1 cellular context compared by ENCODE assay signal in genomic region chr19:41887711-41888382, GRCh38.
TF ChIP-seq lines count a peak whose summit lies in the region.

No MANE protein-coding gene starts in this region.

TF ChIP-seq in SK-N-SH treated with all-trans-retinoic acid at 6 μM for 48 hours, 23 proteins besides CTCF, POLR2A, EP300 and RAD21 (continued from another document):
- TF ChIP-seq ZNF8 (CRISPR knock-in tag; IDR thresholded peaks at IDR 0.05) = no peak
- no peak for TF ChIP-seq ZNF70 (CRISPR knock-in tag; IDR thresholded peaks at IDR 0.05)
- no peak for TF ChIP-seq ZNF565 (CRISPR knock-in tag; conservative IDR thresholded peaks at IDR 0.05; ENCODE audit: low read depth)
